Comparison of ENCODE assay signal across 21 cellular contexts in the genomic region with DNA sequence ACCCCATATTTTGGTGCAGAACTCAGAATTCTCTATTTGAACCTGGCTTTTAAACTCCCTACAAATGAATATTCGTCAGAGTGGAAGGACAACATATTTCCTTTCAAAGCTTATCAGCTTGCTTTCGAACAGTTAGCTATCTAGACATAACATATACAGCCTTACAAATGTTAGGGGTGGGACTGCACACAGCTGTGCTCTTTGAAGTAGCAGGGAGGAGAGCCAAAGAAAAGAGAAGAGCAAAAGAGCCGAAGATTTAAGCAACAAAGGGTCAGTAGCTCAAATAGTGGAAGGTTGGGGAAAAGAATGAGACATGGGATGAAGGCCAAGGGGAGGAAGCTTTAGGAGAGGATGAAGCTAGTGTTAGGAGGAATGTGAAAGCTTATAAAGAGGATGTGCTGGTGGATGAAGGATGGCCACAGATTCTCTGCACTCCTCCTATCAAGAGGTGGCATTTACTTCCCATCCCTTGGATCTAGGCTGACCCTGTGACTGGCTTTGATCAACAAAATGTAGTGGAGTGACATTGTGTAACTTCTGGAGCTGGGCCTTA. TPM values are rescaled to one million over a fixed set of nuclear protein-coding genes. Genes with fewer than 3 reads are reported as not detected.
DNase-seq lines count a peak whose midpoint lies in the region; ATAC-seq and TF ChIP-seq lines count a peak whose summit lies in the region.
"Had no signal": no experiment of that assay in that cellular context is flagged by ENCODE, and none has a peak within 500 bp of the region (broad histone marks: within the 10 kb centered on the region; RNA-seq: fewer than 3 reads in every experiment).

No MANE protein-coding gene starts in this region.

- in situ Hi-C loops in IMR-90 (cut with MboI; ENCODE audit: low sequenced_read_pairs), result no loop called here
- in situ Hi-C loops in astrocyte of the spinal cord (cut with HindIII; ENCODE audit: low sequenced_read_pairs), result no loop called here

- POLR2A ChIA-PET in IMR-90 (lab: Charles Lee; ENCODE audit: unreplicated experiment), result no interaction called here

- H3K4me1 ChIP-seq in IMR-90 (ENCODE audit: control insufficient read depth, insufficient read depth, low read length), result no peaks in the 10 kb centered on the region
- H3K4me1 ChIP-seq: BE2C had no signal

- no peaks in the 10 kb centered on the region for H3K36me3 Mint-ChIP-seq in mesothelial cell of epicardium
- H3K36me3 Mint-ChIP-seq: CD4-positive, CD25-positive, alpha-beta regulatory T cell; CD8-positive, alpha-beta memory T cell had no signal

- DNase-seq in IMR-90 (peak; percentile 67), astrocyte of the spinal cord (ENCODE audit: low read depth, low spot score) (peak; percentile 46), fibroblast of the aortic adventitia (ENCODE audit: low read depth) (peak; percentile 66), mesothelial cell of epicardium (ENCODE audit: low spot score in 2 of 2, unreplicated experiment in 2 of 2) (no peak), lower leg skin (ENCODE audit: low spot score in 2 of 2) (no peak), COR-L47 (lab: John Stamatoyannopoulos, UW) (no peak)
- DNase-seq in stimulated activated CD4-positive, alpha-beta T cell treated with anti-CD3 and anti-CD28 coated beads, Interleukin-2, amount 100 ng/mL, for 24 hours, result no peak
- no peak for DNase-seq in activated CD4-positive, CD25-positive, alpha-beta regulatory T cell treated with anti-CD3 and anti-CD28 coated beads, Interleukin-2, amount 50 U/mL, for 72 hours
- DNase-seq: 8988T; BE2C; C1 segment of cervical spinal cord; CD4-positive, CD25-positive, alpha-beta regulatory T cell; CD8-positive, alpha-beta memory T cell; DMS79; GDM1; H9 had no signal

- no peak overlapping the region for H2BK20ac ChIP-seq in IMR-90 (ENCODE audit: low read depth, low read length)

- no peak overlapping the region for H2AFZ ChIP-seq in IMR-90 (replicated peaks; ENCODE audit: low read length, poor library complexity)

- H4K8ac ChIP-seq in IMR-90 (ENCODE audit: low read depth in 2 of 2, low read length in 2 of 2), result no peak overlapping the region

- H3K18ac ChIP-seq in IMR-90 (ENCODE audit: low read depth, low read length), result no peak overlapping the region

- CTCF ChIA-PET in IMR-90 (lab: Yijun Ruan, JAX), result no interaction called here

- no peak overlapping the region for H4K5ac ChIP-seq in IMR-90 (ENCODE audit: low read depth, low read length)

- H2BK120ac ChIP-seq in IMR-90 (ENCODE audit: low read depth, low read length), result no peak overlapping the region

- no peak overlapping the region for H3K4me3 Mint-ChIP-seq in mesothelial cell of epicardium
- H3K4me3 Mint-ChIP-seq: CD4-positive, CD25-positive, alpha-beta regulatory T cell; H9 had no signal

- TF ChIP-seq RAD21 in IMR-90 (IDR thresholded peaks at IDR 0.05; ENCODE audit: low read length), result no peak

- TF ChIP-seq CTCF in IMR-90 (conservative IDR thresholded peaks at IDR 0.05; ENCODE audit: low read depth, low read length), result no peak
- no peak for TF ChIP-seq CTCF in astrocyte of the spinal cord (IDR thresholded peaks at IDR 0.05; ENCODE audit: low read depth, low read length)
- TF ChIP-seq CTCF in fibroblast of the aortic adventitia (IDR thresholded peaks at IDR 0.05; ENCODE audit: insufficient read depth, low read length), result no peak
- TF ChIP-seq CTCF in mesothelial cell of epicardium (IDR thresholded peaks at IDR 0.05; ENCODE audit: unreplicated experiment), result no peak
- TF ChIP-seq CTCF in lower leg skin (IDR thresholded peaks at IDR 0.05), result no peak

- peak overlapping the region; percentile 24 for H3K27ac Mint-ChIP-seq in mesothelial cell of epicardium
- H3K27ac Mint-ChIP-seq: H9 had no signal

- TF ChIP-seq POLR2A in IMR-90 (IDR thresholded peaks at IDR 0.05; ENCODE audit: low read depth, low read length), result no peak
- no peak for TF ChIP-seq POLR2A in lower leg skin (IDR thresholded peaks at IDR 0.05)

- no peak overlapping the region for H3K27ac ChIP-seq in IMR-90 (ENCODE audit: insufficient read depth, low read length)

- H3K9me1 ChIP-seq in IMR-90 (ENCODE audit: insufficient read depth, low read length), result no peaks in the 10 kb centered on the region

- no peak overlapping the region for H2BK5ac ChIP-seq in IMR-90 (ENCODE audit: low read depth, low read length, poor library complexity, severe bottlenecking)

- H3K9me3 ChIP-seq in IMR-90 (ENCODE audit: control insufficient read depth, insufficient read depth, low read length), result no peaks in the 10 kb centered on the region
- H3K9me3 ChIP-seq: BE2C, Caco-2 had no signal

- no peak overlapping the region for H3K9ac ChIP-seq in IMR-90 (ENCODE audit: low read depth, low read length)

- H3K23ac ChIP-seq in IMR-90 (ENCODE audit: low read depth, low read length), result no peak overlapping the region

- 0% methylated on average over 1 of the region's 3 CpGs; no CpG with 5 or more reads in 1 of the 2 experiments for WGBS in IMR-90 (ENCODE audit: extremely low coverage in 2 of 2, insufficient read length in 1 of 2), 2 experiments
- 50 to 61% methylated on average over 3 of the region's 3 CpGs for WGBS in lower leg skin, 2 donors

- H4K20me1 ChIP-seq in IMR-90 (ENCODE audit: insufficient read depth, low read length), result no peaks in the 10 kb centered on the region

- no TSS peak for BruUV-seq in IMR-90 (replicated peaks; lab: Mats Ljungman, UMichigan)

- dilution Hi-C loops in IMR-90 (cut with HindIII; ENCODE audit: low sequenced_read_pairs, unreplicated experiment), result no loop called here

- no peak overlapping the region for H2BK15ac ChIP-seq in IMR-90 (ENCODE audit: low read depth, low read length)

- peak; percentile 61 for ATAC-seq in IMR-90 (ENCODE audit: low read depth)
- ATAC-seq: HepG2 had no signal

- intact Hi-C loops in IMR-90 (cut with micrococcal nuclease) (no loop called here), lower leg skin (cut with DNase I; ENCODE audit: low total_unique reads) (no loop called here)

- H3K56ac ChIP-seq in IMR-90 (ENCODE audit: extremely low read depth, insufficient read depth, low read length), result no peak overlapping the region

- H3K36me3 ChIP-seq in IMR-90 (ENCODE audit: control insufficient read depth, insufficient read depth, low read length), result no peaks in the 10 kb centered on the region
- H3K36me3 ChIP-seq: BE2C had no signal

- peaks cover 43% of the 10 kb centered on the region for H3K27me3 Mint-ChIP-seq in mesothelial cell of epicardium (ENCODE audit: low read depth)

- H3K4me1 Mint-ChIP-seq in mesothelial cell of epicardium, result peaks cover 13% of the 10 kb centered on the region
- H3K4me1 Mint-ChIP-seq: CD4-positive, CD25-positive, alpha-beta regulatory T cell; CD8-positive, alpha-beta memory T cell; H9 had no signal

- no peak overlapping the region for H3K4ac ChIP-seq in IMR-90 (ENCODE audit: low read depth, low read length)

- no peak overlapping the region for H2AK5ac ChIP-seq in IMR-90 (ENCODE audit: low read depth, low read length)

- no peak overlapping the region for H3K14ac ChIP-seq in IMR-90 (replicated peaks; ENCODE audit: low read depth, low read length)

- no peaks in the 10 kb centered on the region for H3K9me3 Mint-ChIP-seq in mesothelial cell of epicardium
- H3K9me3 Mint-ChIP-seq: CD8-positive, alpha-beta memory T cell; H9 had no signal

- no peak overlapping the region for H4K91ac ChIP-seq in IMR-90 (ENCODE audit: insufficient read depth, low read depth, low read length)

- peaks cover 5% of the 10 kb centered on the region; the same call in 1 of the 2 replicates for H3K27me3 ChIP-seq in IMR-90 (ENCODE audit: control insufficient read depth, insufficient read depth, low read length)
- H3K27me3 ChIP-seq: BE2C had no signal

- no peak overlapping the region for H2AK9ac ChIP-seq in IMR-90 (replicated peaks; ENCODE audit: low read depth, low read length, poor library complexity)

- H3K4me2 ChIP-seq in IMR-90 (ENCODE audit: low read depth, low read length), result 0 out of 2 replicates have a peak overlapping the region, but pooled peaks have one; percentile 15

- no peaks in the 10 kb centered on the region for H3K79me1 ChIP-seq in IMR-90 (ENCODE audit: low read depth in 1 of 2, low read length in 2 of 2)

- H3K4me3 ChIP-seq in IMR-90 (ENCODE audit: insufficient read depth, low read depth, low read length) (no peak overlapping the region), astrocyte of the spinal cord (ENCODE audit: low read depth, low read length) (no peak overlapping the region), fibroblast of the aortic adventitia (ENCODE audit: low read depth, low read length) (no peak overlapping the region), lower leg skin (ENCODE audit: low read depth, poor library complexity, severe bottlenecking) (no peak overlapping the region)

TF ChIP-seq in IMR-90, 13 proteins besides CTCF, POLR2A, EP300 and RAD21 (continues in another document):
- TF ChIP-seq NFE2L2 (IDR thresholded peaks at IDR 0.05; ENCODE audit: low read depth, low read length), result no peak

RNA-seq across cellular contexts. Expression of a gene that starts 31.8 kb away (rescaled TPM):
- total RNA-seq in IMR-90 (2012; rRNA removed) (not detected in 2 replicates), fibroblast of the aortic adventitia (ENCODE audit: low replicate concordance) (not detected in 2 replicates), mesothelial cell of epicardium (0.24 to 0.47 TPM (median 0.45 TPM) in 3 replicates), lower leg skin (under 1 TPM in 3 of 4 donors, not detected in 1; 0.15 to 0.68 (median 0.34) TPM)
- not detected in 2 replicates for polyA plus RNA-seq in IMR-90 (2012; rRNA removed)
- polyA plus RNA-seq in IMR-90 (2012; cell fraction: cytosol; rRNA removed), result not detected in 2 replicates
- polyA plus RNA-seq in IMR-90 (2012; cell fraction: nucleus; rRNA removed; ENCODE audit: low replicate concordance), result not detected in 2 replicates
- total RNA-seq: A673, Caco-2, Daoy, H1, HepG2 had no signal
- polyA plus RNA-seq: HepG2 had no signal

RNA-seq across cellular contexts. Expression of a gene that starts 33.8 kb away (rescaled TPM):
- not detected in 2 replicates for total RNA-seq in IMR-90 (2012; rRNA removed)
- not detected in 2 replicates for polyA plus RNA-seq in IMR-90 (2012; rRNA removed)
- not detected in 2 replicates for polyA plus RNA-seq in IMR-90 (2012; cell fraction: cytosol; rRNA removed)
- not detected in 2 replicates for polyA plus RNA-seq in IMR-90 (2012; cell fraction: nucleus; rRNA removed; ENCODE audit: low replicate concordance)
- not detected in 2 replicates for total RNA-seq in fibroblast of the aortic adventitia (ENCODE audit: low replicate concordance)
- 2.5 to 3.3 TPM (median 2.7 TPM) in 3 replicates for total RNA-seq in mesothelial cell of epicardium
- total RNA-seq in lower leg skin, result 1 to 10 TPM in 1 of 4 donors, under 1 TPM in 2, not detected in 1; 0.29 to 2.7 (median 0.69) TPM
- total RNA-seq: Caco-2; CD4-positive, CD25-positive, alpha-beta regulatory T cell; CD8-positive, alpha-beta memory T cell; HepG2 had no signal
- polyA plus RNA-seq: CD4-positive, CD25-positive, alpha-beta regulatory T cell; CD8-positive, alpha-beta memory T cell; HepG2 had no signal

RNA-seq across cellular contexts. Expression of a gene that starts 59.2 kb away (rescaled TPM):
- total RNA-seq in IMR-90 (2012; rRNA removed) (0.28 and 0.36 TPM in 2 replicates), fibroblast of the aortic adventitia (ENCODE audit: low replicate concordance) (0.27 and 9.6 TPM in 2 replicates), mesothelial cell of epicardium (6.6 to 7.9 TPM (median 7.4 TPM) in 3 replicates), lower leg skin (10 to 100 TPM; 37.6 to 96.2 (median 52.8) TPM)
- polyA plus RNA-seq in IMR-90 (2012; rRNA removed), result 0.30 and 0.31 TPM in 2 replicates
- 0.41 and 0.45 TPM in 2 replicates for polyA plus RNA-seq in IMR-90 (2012; cell fraction: cytosol; rRNA removed)
- polyA plus RNA-seq in IMR-90 (2012; cell fraction: nucleus; rRNA removed; ENCODE audit: low replicate concordance), result 0.29 and 0.30 TPM in 2 replicates

Comparison
In these comparisons a context has a peak if more than half of its experiments do, and no peak if none do; other contexts are left out.
1. DNase-seq: peak in IMR-90 (single experiment), astrocyte of the spinal cord (single experiment) and fibroblast of the aortic adventitia (single experiment); none in mesothelial cell of epicardium (0 of 2), stimulated activated CD4-positive, alpha-beta T cell treated with anti-CD3 and anti-CD28 coated beads, Interleukin-2, amount 100 ng/mL, for 24 hours (0 of 2), activated CD4-positive, CD25-positive, alpha-beta regulatory T cell treated with anti-CD3 and anti-CD28 coated beads, Interleukin-2, amount 50 U/mL, for 72 hours (single experiment), lower leg skin (0 of 2) and COR-L47 (single experiment).